15 cellular contexts compared by ENCODE assay signal in the genomic region with DNA sequence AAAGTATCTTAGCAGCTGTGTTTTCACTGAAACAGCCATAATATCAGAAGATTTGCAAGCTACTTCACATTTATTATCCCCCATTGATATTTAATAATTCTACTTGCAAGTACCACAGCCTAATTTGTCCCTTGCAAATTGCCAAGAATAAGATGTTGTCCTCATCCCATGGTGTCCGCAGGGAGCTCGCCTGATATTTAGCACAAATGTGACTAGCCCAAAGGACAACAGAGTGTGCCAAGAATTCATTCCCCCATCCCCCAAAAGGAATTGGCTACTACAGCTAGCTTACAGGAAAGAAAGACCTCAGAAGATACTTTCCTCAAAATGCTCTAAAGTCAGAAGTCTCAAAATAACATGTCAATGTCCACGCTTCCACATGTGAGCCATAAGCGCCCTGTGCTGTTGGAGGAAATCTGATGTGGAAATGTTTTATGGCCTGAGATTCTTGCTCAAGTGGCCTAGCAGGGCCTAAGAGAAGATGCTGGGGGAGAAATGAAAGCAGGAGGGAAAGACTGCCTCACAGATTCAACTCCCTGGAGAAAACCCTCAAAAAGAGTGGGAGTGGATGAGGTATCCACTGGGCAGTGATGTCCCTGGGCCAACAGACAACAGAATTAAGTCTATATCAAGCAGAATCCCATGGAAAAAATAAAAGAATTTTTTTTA.
DNase-seq lines count a peak whose midpoint lies in the region; ATAC-seq and TF ChIP-seq lines count a peak whose summit lies in the region.
"Had no signal": no experiment of that assay in that cellular context is flagged by ENCODE, and none has a peak within 500 bp of the region (broad histone marks: within the 10 kb centered on the region; RNA-seq: fewer than 3 reads in every experiment).

No MANE protein-coding gene starts in this region.

- POLR2A ChIA-PET in WTC11 (lab: Charles Lee) = interaction anchor here (0.6 kb wide), 1 partner anchor 35 kb away, joined by 5 read pairs; no protein-coding TSS in a partner anchor

- peaks cover 44% of the 10 kb centered on the region for H3K4me1 Mint-ChIP-seq in CD14-positive monocyte
- H3K4me1 Mint-ChIP-seq in WTC11 = peaks cover 40% of the 10 kb centered on the region
- H3K4me1 Mint-ChIP-seq in immature natural killer cell = peaks cover 53 to 58% of the 10 kb centered on the region in 2 donors

- H3K4me3 Mint-ChIP-seq in CD14-positive monocyte (no peak overlapping the region), WTC11 (no peak overlapping the region), immature natural killer cell (peak overlapping the region in 1 of 5 donors; percentile 42)

- peaks cover 0 to 4% (median 0%) of the 10 kb centered on the region in 7 donors for H3K9me3 Mint-ChIP-seq in CD14-positive monocyte
- H3K9me3 Mint-ChIP-seq in WTC11 = no peaks in the 10 kb centered on the region
- no peaks in the 10 kb centered on the region for H3K9me3 Mint-ChIP-seq in immature natural killer cell

- CTCF ChIA-PET in WTC11 (lab: Charles Lee) = no interaction called here

- peaks cover 0 to 6% (median 0%) of the 10 kb centered on the region in 3 donors for H3K27me3 Mint-ChIP-seq in CD14-positive monocyte (ENCODE audit: low read depth in 3 of 3)
- H3K27me3 Mint-ChIP-seq in WTC11 (ENCODE audit: low read depth) = no peaks in the 10 kb centered on the region
- peaks cover 0 to 9% (median 2%) of the 10 kb centered on the region in 3 donors for H3K27me3 Mint-ChIP-seq in immature natural killer cell (ENCODE audit: low read depth in 3 of 3)

- ATAC-seq in WTC11 (no peak), HG02870 (IDR thresholded peaks at IDR 0.05; ENCODE audit: unreplicated experiment) (no peak)

- H3K36me3 Mint-ChIP-seq in CD14-positive monocyte (peaks cover 0 to 4% of the 10 kb centered on the region in 2 donors), WTC11 (no peaks in the 10 kb centered on the region), immature natural killer cell (peaks cover 0 to 4% (median 0%) of the 10 kb centered on the region in 3 donors)

- intact Hi-C loops in CD14-positive monocyte (cut with micrococcal nuclease) = no loop called here

- DNase-seq in CD14-positive monocyte (ENCODE audit: low spot score) (no peak), GF-D8 (lab: John Stamatoyannopoulos, UW) (peak; percentile 46), WTC11 (ENCODE audit: low spot score) (no peak), immature natural killer cell (no peak), anterior cingulate cortex (lab: John Stamatoyannopoulos, UW) (no peak), NCI-H748 (lab: John Stamatoyannopoulos, UW; ENCODE audit: unreplicated experiment) (no peak), NCI-H526 treated with DMSO at 0.1 percent for 48 hours (lab: John Stamatoyannopoulos, UW) (no peak)
- DNase-seq: amniotic stem cell; effector CD4-positive, alpha-beta T cell; gastrocnemius medialis; HCEC 1CT; NCI-H2171 treated with DMSO at 0.1 percent for 48 hours; retina; stimulated activated CD4-positive, alpha-beta T cell treated with anti-CD3 and anti-CD28 coated beads, Interleukin-4, amount 100 ng/mL, for 4 hours had no signal

- H3K27ac Mint-ChIP-seq in CD14-positive monocyte (peak overlapping the region in 5 of 7 donors; percentile 37 to 88 (median 38)), WTC11 (peak overlapping the region; percentile 11; the same call in 1 of the 2 replicates), immature natural killer cell (peak overlapping the region; percentile 0 to 75 (median 64))

- TF ChIP-seq CTCF in CD14-positive monocyte (IDR thresholded peaks at IDR 0.05) (no peak), WTC11 (IDR thresholded peaks at IDR 0.05) (no peak)

TF ChIP-seq in WTC11, 78 proteins besides CTCF, POLR2A, EP300 and RAD21:
- TF ChIP-seq ZNF121 (CRISPR knock-in tag; IDR thresholded peaks at IDR 0.05) = no peak

Comparison
In these comparisons a context has a peak if more than half of its experiments do, and no peak if none do; other contexts are left out.
1. H3K27ac Mint-ChIP-seq: peak in every context shown above with its lines; median percentile 64 in immature natural killer cell; 38 in CD14-positive monocyte; 11 in WTC11.